25 cellular contexts compared by ENCODE assay signal in genomic region chr5:150291388-150292385, GRCh38. TPM values are rescaled to one million over a fixed set of nuclear protein-coding genes. Genes with fewer than 3 reads are reported as not detected.
DNase-seq lines count a peak whose midpoint lies in the region; ATAC-seq, FAIRE-seq and TF ChIP-seq lines count a peak whose summit lies in the region.
"Had no signal": no experiment of that assay in that cellular context is flagged by ENCODE, and none has a peak within 500 bp of the region (broad histone marks: within the 10 kb centered on the region; RNA-seq: fewer than 3 reads in every experiment).

No MANE protein-coding gene starts in this region.

- H2AFZ ChIP-seq in SK-N-SH (ENCODE audit: low read depth) = no peak overlapping the region

- peaks cover 14 to 22% of the 10 kb centered on the region in 2 experiments; a peak in 3 of 4 replicates for H3K4me1 ChIP-seq in SK-N-SH (ENCODE audit: control insufficient read depth in 1 of 2, insufficient read depth in 2 of 2, low read depth in 1 of 2, low read length in 1 of 2)
- peaks cover 0 to 9% of the 10 kb centered on the region in 2 donors for H3K4me1 ChIP-seq in uterus
- H3K4me1 ChIP-seq: pancreas had no signal

- H3K79me2 ChIP-seq in SK-N-SH (ENCODE audit: insufficient read depth) = no peaks in the 10 kb centered on the region

- intact Hi-C loops in uterus (cut with DNase I; ENCODE audit: low total_unique reads) = no loop called here

- H3K27ac ChIP-seq in SK-N-SH (ENCODE audit: low read depth in 2 of 2, low read length in 1 of 2) (no peak overlapping the region), cingulate gyrus (ENCODE audit: low read depth, low read length) (peak overlapping the region; percentile 65), uterus (no peak overlapping the region), substantia nigra (ENCODE audit: low read depth, low read length, poor library complexity, severe bottlenecking) (no peak overlapping the region)
- H3K27ac ChIP-seq: heart left ventricle, left lung, pancreas, stomach had no signal

- no peaks in the 10 kb centered on the region for H3K36me3 ChIP-seq in SK-N-SH (replicated peaks in 1 of 2; ENCODE audit: control insufficient read depth in 1 of 2, insufficient read depth in 2 of 2, low read length in 1 of 2)
- no peaks in the 10 kb centered on the region for H3K36me3 ChIP-seq in uterus
- H3K36me3 ChIP-seq: heart left ventricle, left lung, pancreas, stomach had no signal

- no peak overlapping the region for H3K4me3 ChIP-seq in SK-N-SH (ENCODE audit: low read depth in 2 of 2, low read length in 1 of 2)
- H3K4me3 ChIP-seq in uterus = no peak overlapping the region
- H3K4me3 ChIP-seq: heart left ventricle, left lung, pancreas, stomach had no signal

- H3K4me2 ChIP-seq in SK-N-SH = 0 out of 2 replicates have a peak overlapping the region, but pooled peaks have one; percentile 15

- POLR2A ChIA-PET in SK-N-SH (lab: Yijun Ruan, JAX) = no interaction called here

- H3K9me2 ChIP-seq in SK-N-SH = no peaks in the 10 kb centered on the region

- WGBS in SK-N-SH (ENCODE audit: low lambda C conversion rate) = 82% methylated on average over 5 of the region's 13 CpGs

- H3K9me3 ChIP-seq in SK-N-SH (no peaks in the 10 kb centered on the region), uterus (no peaks in the 10 kb centered on the region)
- H3K9me3 ChIP-seq: heart left ventricle, left lung, pancreas, stomach had no signal

- no peaks in the 10 kb centered on the region for H4K20me1 ChIP-seq in SK-N-SH (ENCODE audit: insufficient read depth)

- no peak for TF ChIP-seq POLR2A in uterus (IDR thresholded peaks at IDR 0.05)

- no peak for TF ChIP-seq EP300 in SK-N-SH (IDR thresholded peaks at IDR 0.05; ENCODE audit: borderline replicate concordance in 1 of 2, low read depth in 1 of 2, low read length in 1 of 2)

- ATAC-seq in SK-N-SH treated with all-trans-retinoic acid at 6 μM for 48 hours (no peak), GM18909 (IDR thresholded peaks at IDR 0.05; ENCODE audit: poor library complexity, unreplicated experiment) (no peak)
- ATAC-seq: heart left ventricle; left lung; naive thymus-derived CD4-positive, alpha-beta T cell; pancreas; right cardiac atrium had no signal

- FAIRE-seq in urothelium cell line (lab: Jason Lieb, UNC) = peak; percentile 86
- FAIRE-seq: pancreas had no signal

- TF ChIP-seq CTCF in SK-N-SH (IDR thresholded peaks at IDR 0.05) (no peak), uterus (IDR thresholded peaks at IDR 0.05) (no peak)

- DNase-seq in SK-N-SH (no peak), NCI-H226 (peak; percentile 34), urothelium cell line (ENCODE audit: low spot score) (no peak), uterus (no peak), substantia nigra (lab: John Stamatoyannopoulos, UW) (no peak)
- DNase-seq: activated CD4-positive, alpha-beta memory T cell treated with anti-CD3 and anti-CD28 coated beads, Interleukin-2, amount 10 ng/mL, durations not matched to agents 7 days and 5 days; activated effector memory CD4-positive, alpha-beta T cell treated with anti-CD3 and anti-CD28 coated beads, Interleukin-2, amount 50 U/mL, for 16 hours; CD4-positive, alpha-beta T cell; DMS 273 treated with DMSO at 0.1 percent for 48 hours; H9; heart left ventricle; left lung; MM.1S; naive thymus-derived CD4-positive, alpha-beta T cell; NCI-H187 treated with DMSO at 0.1 percent for 48 hours; NCI-H446 treated with DMSO at 0.1 percent for 48 hours; stomach; T1000; trophoblast cell had no signal

- TF ChIP-seq RAD21 in SK-N-SH (IDR thresholded peaks at IDR 0.05; ENCODE audit: low read length) = no peak

- H3K27me3 ChIP-seq in SK-N-SH (ENCODE audit: insufficient read depth) (no peaks in the 10 kb centered on the region), uterus (no peaks in the 10 kb centered on the region)
- H3K27me3 ChIP-seq: pancreas had no signal

- CTCF ChIA-PET in SK-N-SH (lab: Yijun Ruan, JAX) = interaction anchor here (1.9 kb wide), 1 partner anchor 59 kb away, joined by 7 read pairs; no protein-coding TSS in a partner anchor

- no peak overlapping the region for H3K9ac ChIP-seq in SK-N-SH

- no peaks in the 10 kb centered on the region for H3F3A ChIP-seq in SK-N-SH (replicated peaks; ENCODE audit: insufficient read depth)

TF ChIP-seq in SK-N-SH, 30 proteins besides CTCF, POLR2A, EP300 and RAD21 (continues in another document):
- TF ChIP-seq USF2 (IDR thresholded peaks at IDR 0.05; ENCODE audit: borderline replicate concordance, low read depth, low read length) (no peak), NRF1 (IDR thresholded peaks at IDR 0.05; ENCODE audit: low read depth, low read length) (no peak), RXRA (IDR thresholded peaks at IDR 0.05; ENCODE audit: borderline replicate concordance, low read depth) (no peak), TAF1 (IDR thresholded peaks at IDR 0.05; ENCODE audit: borderline replicate concordance, low read depth, low read length) (no peak), GATA2 (CRISPR knock-in tag; IDR thresholded peaks at IDR 0.05) (no peak), TCF12 (IDR thresholded peaks at IDR 0.05) (no peak), ZBTB33 (IDR thresholded peaks at IDR 0.05; ENCODE audit: borderline replicate concordance, low read depth) (no peak), MEF2A (IDR thresholded peaks at IDR 0.05; ENCODE audit: borderline replicate concordance, low read depth) (no peak)

TF ChIP-seq in SK-N-SH treated with all-trans-retinoic acid at 6 μM for 48 hours, 23 proteins besides CTCF, POLR2A, EP300 and RAD21 (continues in another document):
- TF ChIP-seq SNAI2 (CRISPR knock-in tag; IDR thresholded peaks at IDR 0.05) (no peak), CSRNP3 (CRISPR knock-in tag; IDR thresholded peaks at IDR 0.05) (no peak), CREB5 (CRISPR knock-in tag; IDR thresholded peaks at IDR 0.05; ENCODE audit: low read depth) (no peak), TSHZ2 (CRISPR knock-in tag; IDR thresholded peaks at IDR 0.05) (no peak), ZNF70 (CRISPR knock-in tag; IDR thresholded peaks at IDR 0.05) (no peak), ARNTL (CRISPR knock-in tag; IDR thresholded peaks at IDR 0.05; ENCODE audit: borderline replicate concordance, low read depth) (no peak), ISL1 (CRISPR knock-in tag; IDR thresholded peaks at IDR 0.05) (no peak), ZNF8 (CRISPR knock-in tag; IDR thresholded peaks at IDR 0.05) (no peak), ZNF565 (CRISPR knock-in tag; conservative IDR thresholded peaks at IDR 0.05; ENCODE audit: low read depth) (no peak)

RNA-seq across cellular contexts. Expression of gene CAMK2A, which starts 2.1 kb away (rescaled TPM):
- 0.05 and 0.10 TPM in 2 replicates for polyA plus RNA-seq in SK-N-SH (2012; rRNA removed)
- polyA plus RNA-seq in SK-N-SH (2012; cell fraction: cytosol; rRNA removed) = 0.01 and 0.03 TPM in 2 replicates
- polyA plus RNA-seq in SK-N-SH (2012; cell fraction: nucleus; rRNA removed) = 0.05 and 0.20 TPM in 2 replicates
- 10 to 100 TPM in 1 of 4 donors, 1 to 10 TPM in 2, under 1 TPM in 1; under 0.01 to 23.7 (median 4.3) TPM for total RNA-seq in uterus
- total RNA-seq: activated CD4-positive, alpha-beta memory T cell treated with anti-CD3 and anti-CD28 coated beads, Interleukin-2, amount 10 ng/mL, durations not matched to agents 7 days and 5 days; mesenteric fat pad; naive thymus-derived CD4-positive, alpha-beta T cell had no signal
- polyA plus RNA-seq: naive thymus-derived CD4-positive, alpha-beta T cell had no signal

RNA-seq across cellular contexts. Expression of gene ARSI, which starts 11.0 kb away (rescaled TPM):
- polyA plus RNA-seq in SK-N-SH (2012; rRNA removed) = 0.03 and 0.20 TPM in 2 replicates
- 0.01 and 0.04 TPM in 2 replicates for polyA plus RNA-seq in SK-N-SH (2012; cell fraction: cytosol; rRNA removed)
- 0.04 and 0.16 TPM in 2 replicates for polyA plus RNA-seq in SK-N-SH (2012; cell fraction: nucleus; rRNA removed)
- 10 to 100 TPM in 1 of 4 donors, 1 to 10 TPM in 3; 4.3 to 15.1 (median 5.7) TPM for total RNA-seq in uterus
- total RNA-seq: activated CD4-positive, alpha-beta memory T cell treated with anti-CD3 and anti-CD28 coated beads, Interleukin-2, amount 10 ng/mL, durations not matched to agents 7 days and 5 days had no signal
- polyA plus RNA-seq: naive thymus-derived CD4-positive, alpha-beta T cell; pancreas had no signal
